Comparison of ENCODE assay signal across 25 cellular contexts in the genomic region with DNA sequence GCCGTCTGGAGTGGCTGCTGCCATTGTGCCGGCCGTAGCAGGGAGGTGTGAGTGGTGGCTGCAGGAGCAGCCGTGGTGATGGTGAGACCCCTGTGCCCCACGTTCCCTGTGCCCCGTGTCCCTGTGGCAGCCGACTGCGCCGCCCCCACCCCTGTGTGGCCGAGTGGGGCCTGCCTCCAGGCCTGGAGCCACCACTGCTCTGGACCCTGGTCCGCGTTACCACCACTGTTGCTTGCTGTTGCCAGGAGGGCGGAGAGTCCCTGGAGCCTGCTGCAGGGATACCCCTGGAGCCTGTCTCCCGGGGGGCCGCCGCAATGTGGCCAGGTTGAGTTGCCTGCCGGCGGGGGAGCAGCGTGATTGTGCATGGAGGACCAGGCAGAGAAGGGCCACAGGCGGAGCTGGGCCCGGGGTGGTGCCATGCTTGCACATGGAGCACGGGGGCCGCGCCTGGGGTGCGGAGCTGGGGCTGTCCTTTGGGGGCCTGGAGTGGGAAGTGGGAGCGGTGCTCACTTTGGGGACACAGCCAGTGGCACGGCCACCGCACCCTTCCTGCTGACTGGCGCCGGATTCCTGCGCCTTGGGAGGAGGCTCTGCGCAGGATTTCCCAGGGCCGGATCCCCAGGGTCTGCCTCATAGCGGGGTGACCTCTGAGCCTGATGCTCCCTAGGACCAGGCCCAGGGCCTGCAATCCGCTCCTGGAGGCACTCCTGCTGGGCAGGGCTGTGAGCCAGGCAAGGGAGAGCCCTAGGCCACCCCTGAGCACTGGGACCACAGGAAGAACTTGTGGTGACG. TPM values are rescaled to one million over a fixed set of nuclear protein-coding genes. Genes with fewer than 3 reads are reported as not detected.
"Had no signal": no experiment of that assay in that cellular context is flagged by ENCODE, and none has a peak within 500 bp of the region (broad histone marks: within the 10 kb centered on the region; RNA-seq: fewer than 3 reads in every experiment).

No MANE protein-coding gene starts in this region.

- H3K27me3 ChIP-seq: ovary, spleen, tibial nerve, vagina had no signal

- H3K27me3 Mint-ChIP-seq: activated CD4-positive, alpha-beta memory T cell treated with anti-CD3 and anti-CD28 coated beads, Interleukin-2, amount 10 ng/mL, durations not matched to agents 7 days and 5 days; activated naive CD4-positive, alpha-beta T cell treated with anti-CD3 and anti-CD28 coated beads, Interleukin-2, amount 10 ng/mL, durations not matched to agents 7 days and 5 days; activated T-cell treated with anti-CD3 and anti-CD28 coated beads, Interleukin-2, amount 50 U/mL, for 24 hours; effector memory CD8-positive, alpha-beta T cell; naive B cell; T-cell had no signal

- H3K36me3 ChIP-seq: ovary had no signal

- H3K9me3 ChIP-seq: mucosa of descending colon, ovary, spleen, tibial nerve, vagina had no signal

- H3K27ac Mint-ChIP-seq: activated CD4-positive, alpha-beta memory T cell treated with anti-CD3 and anti-CD28 coated beads, Interleukin-2, amount 10 ng/mL, durations not matched to agents 7 days and 5 days; activated naive CD4-positive, alpha-beta T cell treated with anti-CD3 and anti-CD28 coated beads, Interleukin-2, amount 10 ng/mL, durations not matched to agents 7 days and 5 days; activated T-cell treated with anti-CD3 and anti-CD28 coated beads, Interleukin-2, amount 50 U/mL, for 24 hours; activated T-helper 2 cell treated with anti-CD3 and anti-CD28 coated beads, Interferon-gamma antibody, Interleukin-2, Interleukin-4, amounts not matched to agents 10 μg/mL and 5 μg/mL and 100 μg/mL, durations not matched to agents 14 hours and 24 hours and 36 hours; effector memory CD8-positive, alpha-beta T cell; T-cell; WTC11 had no signal

- H3K4me3 Mint-ChIP-seq: activated CD4-positive, alpha-beta memory T cell treated with anti-CD3 and anti-CD28 coated beads, Interleukin-2, amount 10 ng/mL, durations not matched to agents 7 days and 5 days; activated naive CD4-positive, alpha-beta T cell treated with anti-CD3 and anti-CD28 coated beads, Interleukin-2, amount 10 ng/mL, durations not matched to agents 7 days and 5 days; activated T-cell treated with anti-CD3 and anti-CD28 coated beads, Interleukin-2, amount 50 U/mL, for 24 hours; effector memory CD8-positive, alpha-beta T cell; naive B cell; neural crest cell; T-cell; WTC11 had no signal

- H3K9me3 Mint-ChIP-seq: activated CD4-positive, alpha-beta memory T cell treated with anti-CD3 and anti-CD28 coated beads, Interleukin-2, amount 10 ng/mL, durations not matched to agents 7 days and 5 days; activated naive CD4-positive, alpha-beta T cell treated with anti-CD3 and anti-CD28 coated beads, Interleukin-2, amount 10 ng/mL, durations not matched to agents 7 days and 5 days; activated T-cell treated with anti-CD3 and anti-CD28 coated beads, Interleukin-2, amount 50 U/mL, for 24 hours; activated T-helper 2 cell treated with anti-CD3 and anti-CD28 coated beads, Interferon-gamma antibody, Interleukin-2, Interleukin-4, amounts not matched to agents 10 μg/mL and 5 μg/mL and 100 μg/mL, durations not matched to agents 14 hours and 24 hours and 36 hours; effector memory CD8-positive, alpha-beta T cell; naive B cell; neural crest cell; T-cell; WTC11 had no signal

- DNase-seq: activated CD4-positive, alpha-beta memory T cell treated with anti-CD3 and anti-CD28 coated beads, Interleukin-2, amount 10 ng/mL, durations not matched to agents 7 days and 5 days; activated CD4-positive, alpha-beta T cell treated with anti-CD3 and anti-CD28 coated beads for 4 hours; activated naive CD4-positive, alpha-beta T cell treated with anti-CD3 and anti-CD28 coated beads, Interleukin-2, amount 10 ng/mL, durations not matched to agents 7 days and 5 days; activated T-cell treated with anti-CD3 and anti-CD28 coated beads, Interleukin-2, amount 50 U/mL, for 24 hours; effector memory CD8-positive, alpha-beta T cell; foreskin fibroblast; hippocampal formation; islet precursor cell; mesenchymal stem cell; mucosa of descending colon; naive B cell; ovary; spleen; stimulated activated CD4-positive, alpha-beta T cell treated with anti-CD3 and anti-CD28 coated beads, Interleukin-4, amount 100 ng/mL, for 4 hours; stimulated activated naive CD4-positive, alpha-beta T cell; T-cell had no signal

- ATAC-seq: effector memory CD8-positive, alpha-beta T cell; WTC11 had no signal

- H3K4me1 Mint-ChIP-seq: neural crest cell had no signal

- H3K4me3 ChIP-seq: mucosa of descending colon, ovary, spleen, tibial nerve, vagina had no signal

- H3K4me1 ChIP-seq: tibial nerve, vagina had no signal

- H3K27ac ChIP-seq: ovary, spleen, tibial nerve, vagina had no signal

RNA-seq across cellular contexts. Expression of gene SLC6A20, which starts 50.0 kb away (rescaled TPM):
- total RNA-seq: activated CD4-positive, alpha-beta memory T cell treated with anti-CD3 and anti-CD28 coated beads, Interleukin-2, amount 10 ng/mL, durations not matched to agents 7 days and 5 days; activated T-helper 2 cell treated with anti-CD3 and anti-CD28 coated beads, Interferon-gamma antibody, Interleukin-2, Interleukin-4, amounts not matched to agents 10 μg/mL and 5 μg/mL and 100 μg/mL, durations not matched to agents 14 hours and 24 hours and 36 hours; bronchial epithelial cell; dermis microvascular lymphatic vessel endothelial cell; glomerular endothelial cell; neural crest cell; pulmonary artery endothelial cell had no signal
